ENCODE assay signal across 11 cellular contexts in genomic region chr12:122216445-122216844, GRCh38. TPM values are rescaled to one million over a fixed set of nuclear protein-coding genes. Genes with fewer than 3 reads are reported as not detected.
"Had no signal": no experiment of that assay in that cellular context is flagged by ENCODE, and none has a peak within 500 bp of the region (broad histone marks: within the 10 kb centered on the region; RNA-seq: fewer than 3 reads in every experiment).

No MANE protein-coding gene starts in this region.

- H3K27ac Mint-ChIP-seq: HFFc6, IgD-negative memory B cell had no signal

- H3K4me3 ChIP-seq: GM23248, HAP-1 had no signal

- H3K4me1 ChIP-seq: HAP-1 had no signal

- H3K27ac ChIP-seq: GM23248, HL-60 had no signal

- ATAC-seq: HCT116, HepG2 had no signal

- H3K9me3 Mint-ChIP-seq: HFFc6, IgD-negative memory B cell had no signal

- H3K27me3 Mint-ChIP-seq: IgD-negative memory B cell had no signal

- H3K4me3 Mint-ChIP-seq: HFFc6, IgD-negative memory B cell had no signal

- H3K9me3 ChIP-seq: HAP-1 had no signal

- H3K36me3 Mint-ChIP-seq: IgD-negative memory B cell had no signal

- DNase-seq: GOT3, H7 had no signal

RNA-seq across cellular contexts. Expression of gene LRRC43, which starts 33.5 kb away (rescaled TPM):
- total RNA-seq: H4, H7, HepG2, HFFc6, HT1080 had no signal
- polyA plus RNA-seq: HepG2, IgD-negative memory B cell had no signal

RNA-seq across cellular contexts. Expression of gene IL31, which starts 42.4 kb away (rescaled TPM):
- total RNA-seq: GM23248, H4, H7, HepG2, HFFc6, HT1080 had no signal
- polyA plus RNA-seq: GM23248, HepG2, IgD-negative memory B cell had no signal
